15 cellular contexts compared by ENCODE assay signal in the genomic region with DNA sequence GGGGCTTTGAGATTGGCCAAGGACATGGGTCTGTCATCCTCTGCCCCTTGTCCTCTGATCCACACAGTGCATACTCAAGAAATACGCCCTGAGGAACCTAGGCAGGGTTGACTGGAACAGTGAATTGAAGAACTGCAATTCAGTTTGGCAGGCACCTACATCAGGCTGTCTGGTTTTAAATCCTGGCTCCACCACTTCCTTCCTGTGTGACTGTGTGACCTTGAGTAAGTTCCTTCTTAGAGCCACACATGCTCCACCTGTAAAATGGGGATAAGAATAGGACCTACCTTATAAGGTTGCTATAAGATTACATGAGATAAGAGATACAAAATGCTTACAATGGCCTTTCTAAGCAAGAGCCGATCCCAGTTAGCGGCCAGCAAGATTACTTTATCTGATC. TPM values are rescaled to one million over a fixed set of nuclear protein-coding genes. Genes with fewer than 3 reads are reported as not detected.
A peak's percentile ranks its signal among the peaks of the same experiment; 100 is the strongest.
DNase-seq lines count a peak whose midpoint lies in the region; ATAC-seq and TF ChIP-seq lines count a peak whose summit lies in the region.
"Had no signal": no experiment of that assay in that cellular context is flagged by ENCODE, and none has a peak within 500 bp of the region (broad histone marks: within the 10 kb centered on the region; RNA-seq: fewer than 3 reads in every experiment).

No MANE protein-coding gene starts in this region.

- no peaks in the 10 kb centered on the region for H3K9me2 ChIP-seq in Loucy (replicated peaks; ENCODE audit: low read depth, low read length)

- no peak for DNase-seq in activated T-cell treated with anti-CD3 and anti-CD28 coated beads, Interleukin-2, amount 50 U/mL, for 72 hours
- DNase-seq in activated T-cell treated with anti-CD3 and anti-CD28 coated beads for 4 hours, result no peak
- DNase-seq in activated CD4-positive, alpha-beta memory T cell treated with anti-CD3 and anti-CD28 coated beads for 36 hours, result peak; percentile 45
- DNase-seq in natural killer cell, result no peak
- DNase-seq in NCI-H2171 treated with DMSO at 0.1 percent for 48 hours (lab: John Stamatoyannopoulos, UW), result no peak
- no peak for DNase-seq in coronary artery (ENCODE audit: low spot score)
- DNase-seq: NCI-H1417 treated with DMSO at 0.1 percent for 48 hours, NCI-H510A treated with DMSO at 0.1 percent for 48 hours, T1000 had no signal

- no peaks in the 10 kb centered on the region for H3K36me3 Mint-ChIP-seq in activated T-cell treated with anti-CD3 and anti-CD28 coated beads, Interleukin-2, amount 50 U/mL, for 72 hours (ENCODE audit: insufficient read depth in 2 of 2)
- no peaks in the 10 kb centered on the region for H3K36me3 Mint-ChIP-seq in activated CD4-positive, alpha-beta memory T cell treated with anti-CD3 and anti-CD28 coated beads for 36 hours
- no peaks in the 10 kb centered on the region for H3K36me3 Mint-ChIP-seq in natural killer cell

- H3K9ac ChIP-seq in Loucy (ENCODE audit: low read depth, low read length, poor library complexity, severe bottlenecking), result peak overlapping the region; percentile 59

- H3K27ac ChIP-seq in coronary artery, result no peak overlapping the region
- H3K27ac ChIP-seq: ascending aorta, psoas muscle, suprapubic skin had no signal

- peak overlapping the region; percentile 54 for H3K4me3 ChIP-seq in Loucy (ENCODE audit: low read length, poor library complexity, severe bottlenecking)
- no peak overlapping the region for H3K4me3 ChIP-seq in coronary artery
- H3K4me3 ChIP-seq: ascending aorta, psoas muscle, suprapubic skin had no signal

- H3K27me3 ChIP-seq in Loucy (ENCODE audit: insufficient read depth, low read length, poor library complexity, severe bottlenecking), result no peaks in the 10 kb centered on the region

- no peaks in the 10 kb centered on the region for H3K36me3 ChIP-seq in Loucy (ENCODE audit: insufficient read depth, low read length)
- H3K36me3 ChIP-seq: ascending aorta, suprapubic skin had no signal

- H3K9me3 Mint-ChIP-seq in activated T-cell treated with anti-CD3 and anti-CD28 coated beads, Interleukin-2, amount 50 U/mL, for 72 hours, result no peaks in the 10 kb centered on the region
- H3K9me3 Mint-ChIP-seq in activated CD4-positive, alpha-beta memory T cell treated with anti-CD3 and anti-CD28 coated beads for 36 hours, result no peaks in the 10 kb centered on the region
- no peaks in the 10 kb centered on the region for H3K9me3 Mint-ChIP-seq in natural killer cell
- H3K9me3 Mint-ChIP-seq: dendritic cell treated with granulocyte-macrophage colony-stimulating factor and Interleukin-4, amounts not matched to agents 40 ng/mL and 50 ng/mL, for 4 days had no signal

- ATAC-seq in activated T-cell treated with anti-CD3 and anti-CD28 coated beads, Interleukin-2, amount 50 U/mL, for 72 hours (replicated peaks in 1 of 2), result peak; percentile 30 to 65
- ATAC-seq in natural killer cell, result peak in 2 of 3 donors; percentile 32 to 43
- ATAC-seq in HG02678 (IDR thresholded peaks at IDR 0.05; ENCODE audit: unreplicated experiment), result no peak
- ATAC-seq: psoas muscle had no signal

- intact Hi-C loops in activated CD4-positive, alpha-beta memory T cell treated with anti-CD3 and anti-CD28 coated beads for 36 hours (cut with micrococcal nuclease), result loop anchor here (10.0 kb wide), 1 partner anchor 159 kb away; no protein-coding TSS in a partner anchor
- intact Hi-C loops in natural killer cell (cut with micrococcal nuclease), result no loop called here

- H3K79me2 ChIP-seq in Loucy (ENCODE audit: insufficient read depth, low read length), result peaks cover 33% of the 10 kb centered on the region

- peaks cover 37% of the 10 kb centered on the region for H3K4me1 Mint-ChIP-seq in activated T-cell treated with anti-CD3 and anti-CD28 coated beads, Interleukin-2, amount 50 U/mL, for 72 hours (ENCODE audit: low read depth)
- peaks cover 27% of the 10 kb centered on the region for H3K4me1 Mint-ChIP-seq in activated CD4-positive, alpha-beta memory T cell treated with anti-CD3 and anti-CD28 coated beads for 36 hours (ENCODE audit: low read depth)
- H3K4me1 Mint-ChIP-seq in natural killer cell, result peaks cover 15 to 33% of the 10 kb centered on the region in 2 donors

- H3K27me3 Mint-ChIP-seq in activated T-cell treated with anti-CD3 and anti-CD28 coated beads, Interleukin-2, amount 50 U/mL, for 72 hours (ENCODE audit: low read depth), result no peaks in the 10 kb centered on the region
- H3K27me3 Mint-ChIP-seq in activated CD4-positive, alpha-beta memory T cell treated with anti-CD3 and anti-CD28 coated beads for 36 hours, result peaks cover 3% of the 10 kb centered on the region
- peaks cover 16 to 24% of the 10 kb centered on the region in 2 donors for H3K27me3 Mint-ChIP-seq in natural killer cell (ENCODE audit: low read depth in 2 of 2)

- peak overlapping the region; percentile 83 for H3K4me2 ChIP-seq in Loucy (ENCODE audit: low read depth, low read length, poor library complexity, severe bottlenecking)

- POLR2A ChIA-PET in activated CD4-positive, alpha-beta memory T cell treated with anti-CD3 and anti-CD28 coated beads for 36 hours (lab: Charles Lee), result no interaction called here

- H4K20me1 ChIP-seq in Loucy (ENCODE audit: insufficient read depth, low read length, poor library complexity, severe bottlenecking), result no peaks in the 10 kb centered on the region

- CTCF ChIA-PET in activated CD4-positive, alpha-beta memory T cell treated with anti-CD3 and anti-CD28 coated beads for 36 hours (lab: Charles Lee), result no interaction called here

- no peaks in the 10 kb centered on the region for H3K9me3 ChIP-seq in Loucy (ENCODE audit: insufficient read depth, low read depth, low read length)
- H3K9me3 ChIP-seq: ascending aorta, psoas muscle, suprapubic skin had no signal

- H2AFZ ChIP-seq in Loucy (ENCODE audit: low read length), result no peak overlapping the region

- H3F3A ChIP-seq in Loucy (ENCODE audit: low read depth), result peaks cover 12% of the 10 kb centered on the region; the same call in 1 of the 2 replicates

- no peak overlapping the region for H3K27ac Mint-ChIP-seq in activated T-cell treated with anti-CD3 and anti-CD28 coated beads, Interleukin-2, amount 50 U/mL, for 72 hours
- peak overlapping the region; percentile 31 for H3K27ac Mint-ChIP-seq in activated CD4-positive, alpha-beta memory T cell treated with anti-CD3 and anti-CD28 coated beads for 36 hours
- peak overlapping the region in 1 of 2 donors; percentile 40 for H3K27ac Mint-ChIP-seq in natural killer cell
- H3K27ac Mint-ChIP-seq: dendritic cell treated with granulocyte-macrophage colony-stimulating factor and Interleukin-4, amounts not matched to agents 40 ng/mL and 50 ng/mL, for 4 days had no signal

- TF ChIP-seq CTCF in Loucy (conservative IDR thresholded peaks at IDR 0.05; ENCODE audit: low read length), result no peak
- TF ChIP-seq CTCF in natural killer cell (IDR thresholded peaks at IDR 0.05), result no peak
- no peak for TF ChIP-seq CTCF in coronary artery (IDR thresholded peaks at IDR 0.05)

- H3K4me1 ChIP-seq in Loucy (ENCODE audit: insufficient read depth, low read length, poor library complexity, severe bottlenecking), result peaks cover 45% of the 10 kb centered on the region

- H3K4me3 Mint-ChIP-seq in activated T-cell treated with anti-CD3 and anti-CD28 coated beads, Interleukin-2, amount 50 U/mL, for 72 hours, result peak overlapping the region in 1 of 2 donors; percentile 8
- no peak overlapping the region for H3K4me3 Mint-ChIP-seq in activated CD4-positive, alpha-beta memory T cell treated with anti-CD3 and anti-CD28 coated beads for 36 hours
- peak overlapping the region; percentile 45 for H3K4me3 Mint-ChIP-seq in natural killer cell
- H3K4me3 Mint-ChIP-seq: dendritic cell treated with granulocyte-macrophage colony-stimulating factor and Interleukin-4, amounts not matched to agents 40 ng/mL and 50 ng/mL, for 4 days had no signal

RNA-seq across cellular contexts. Expression of a gene that starts 15.8 kb away (rescaled TPM):
- 10 to 100 TPM; 64.0 to 82.8 TPM for total RNA-seq in activated T-cell treated with anti-CD3 and anti-CD28 coated beads, Interleukin-2, amount 50 U/mL, for 72 hours
- total RNA-seq in activated CD4-positive, alpha-beta memory T cell treated with anti-CD3 and anti-CD28 coated beads for 36 hours, result 10 to 100 TPM; 69.6 to 71.6 TPM
- 10 to 100 TPM; 57.8 to 70.8 (median 69.1) TPM for total RNA-seq in natural killer cell
